ENCODE assay signal across 1 cellular context in the genomic region with DNA sequence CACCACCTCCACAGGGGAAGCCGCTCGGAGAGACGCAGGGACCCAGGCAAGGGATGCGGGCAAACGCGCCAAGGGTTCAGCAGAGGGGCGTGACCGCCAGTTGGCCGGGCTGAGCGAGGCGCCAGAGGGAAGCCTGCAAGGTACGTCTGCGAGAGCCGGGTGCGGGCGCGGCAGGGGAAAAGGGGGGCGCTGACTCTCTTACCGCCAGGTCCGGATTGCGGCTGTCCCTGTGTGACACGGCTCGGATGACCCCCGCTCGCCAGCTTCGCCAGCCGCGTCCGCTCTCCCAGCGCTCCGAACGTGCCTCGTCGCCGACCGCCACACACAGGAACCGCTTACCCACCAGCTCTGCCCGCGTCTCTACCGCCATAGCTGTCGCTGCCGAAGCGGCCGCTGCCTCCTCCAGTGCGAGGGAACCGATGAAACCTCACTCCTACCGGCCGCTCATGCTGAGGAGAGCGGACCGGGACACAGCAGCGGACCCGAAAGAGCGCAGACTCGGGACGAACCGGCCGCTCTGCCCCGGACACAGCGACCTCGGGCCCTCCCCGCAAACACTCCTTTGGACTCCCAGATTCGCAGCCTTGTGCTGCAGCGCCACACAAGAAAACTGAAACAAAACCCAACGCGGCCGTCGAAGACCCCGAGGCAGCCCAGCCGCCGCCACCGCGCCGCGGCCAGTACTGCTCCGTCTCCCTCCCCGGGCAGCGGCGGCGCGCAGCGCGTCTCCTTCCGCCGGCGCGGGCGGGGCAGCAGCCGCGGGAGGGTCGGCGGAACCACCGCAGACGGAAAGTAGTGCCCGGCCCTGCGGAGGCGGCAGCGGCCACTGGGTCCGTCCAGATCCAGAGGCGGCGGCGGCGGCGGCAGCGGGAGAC.
TF ChIP-seq lines count a peak whose summit lies in the region.

A gene with protein sequence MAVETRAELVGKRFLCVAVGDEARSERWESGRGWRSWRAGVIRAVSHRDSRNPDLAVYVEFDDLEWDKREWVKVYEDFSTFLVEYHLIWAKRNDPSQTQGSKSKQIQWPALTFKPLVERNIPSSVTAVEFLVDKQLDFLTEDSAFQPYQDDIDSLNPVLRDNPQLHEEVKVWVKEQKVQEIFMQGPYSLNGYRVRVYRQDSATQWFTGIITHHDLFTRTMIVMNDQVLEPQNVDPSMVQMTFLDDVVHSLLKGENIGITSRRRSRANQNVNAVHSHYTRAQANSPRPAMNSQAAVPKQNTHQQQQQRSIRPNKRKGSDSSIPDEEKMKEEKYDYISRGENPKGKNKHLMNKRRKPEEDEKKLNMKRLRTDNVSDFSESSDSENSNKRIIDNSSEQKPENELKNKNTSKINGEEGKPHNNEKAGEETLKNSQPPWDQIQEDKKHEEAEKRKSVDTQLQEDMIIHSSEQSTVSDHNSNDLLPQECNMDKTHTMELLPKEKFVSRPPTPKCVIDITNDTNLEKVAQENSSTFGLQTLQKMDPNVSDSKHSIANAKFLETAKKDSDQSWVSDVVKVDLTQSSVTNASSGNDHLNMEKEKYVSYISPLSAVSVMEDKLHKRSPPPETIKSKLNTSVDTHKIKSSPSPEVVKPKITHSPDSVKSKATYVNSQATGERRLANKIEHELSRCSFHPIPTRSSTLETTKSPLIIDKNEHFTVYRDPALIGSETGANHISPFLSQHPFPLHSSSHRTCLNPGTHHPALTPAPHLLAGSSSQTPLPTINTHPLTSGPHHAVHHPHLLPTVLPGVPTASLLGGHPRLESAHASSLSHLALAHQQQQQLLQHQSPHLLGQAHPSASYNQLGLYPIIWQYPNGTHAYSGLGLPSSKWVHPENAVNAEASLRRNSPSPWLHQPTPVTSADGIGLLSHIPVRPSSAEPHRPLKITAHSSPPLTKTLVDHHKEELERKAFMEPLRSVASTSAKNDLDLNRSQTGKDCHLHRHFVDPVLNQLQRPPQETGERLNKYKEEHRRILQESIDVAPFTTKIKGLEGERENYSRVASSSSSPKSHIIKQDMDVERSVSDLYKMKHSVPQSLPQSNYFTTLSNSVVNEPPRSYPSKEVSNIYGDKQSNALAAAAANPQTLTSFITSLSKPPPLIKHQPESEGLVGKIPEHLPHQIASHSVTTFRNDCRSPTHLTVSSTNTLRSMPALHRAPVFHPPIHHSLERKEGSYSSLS (N-terminal part only) (minus strand): TSS at position 685 of the 875 bp plus-strand sequence. CDS start 315 bp downstream, at position 370.

TF ChIP-seq in HEK293, 187 proteins besides CTCF, POLR2A, EP300 and RAD21 (continued from another document):
- TF ChIP-seq EGR2 (tag by site-specific recombination; IDR thresholded peaks at IDR 0.05; ENCODE audit: low read depth) (peak; percentile 70), ZNF768 (tag by site-specific recombination; IDR thresholded peaks at IDR 0.05) (peak; percentile 67; the same call in 1 of the 2 replicates), ZNF629 (tag by site-specific recombination; IDR thresholded peaks at IDR 0.05) (no peak), ZNF600 (tag by site-specific recombination; IDR thresholded peaks at IDR 0.05) (peak; percentile 46; the same call in 1 of the 2 replicates), GLIS2 (tag by site-specific recombination; IDR thresholded peaks at IDR 0.05) (peak; percentile 64), ZNF174 (tag by site-specific recombination; IDR thresholded peaks at IDR 0.05) (no peak), ZBTB17 (tag by site-specific recombination; IDR thresholded peaks at IDR 0.05) (peak; percentile 24; the same call in 1 of the 2 replicates), ZNF830 (tag by site-specific recombination; IDR thresholded peaks at IDR 0.05; ENCODE audit: low read depth) (no peak), ZNF292 (tag by site-specific recombination; IDR thresholded peaks at IDR 0.05; ENCODE audit: borderline replicate concordance, low read depth) (no peak), ZNF777 (tag by site-specific recombination; IDR thresholded peaks at IDR 0.05; ENCODE audit: borderline replicate concordance) (no peak), ZNF341 (tag by site-specific recombination; IDR thresholded peaks at IDR 0.05; ENCODE audit: low read depth) (peak; percentile 87), ZNF175 (tag by site-specific recombination; IDR thresholded peaks at IDR 0.05) (no peak), ZNF10 (tag by site-specific recombination; IDR thresholded peaks at IDR 0.05) (peak; percentile 60; the same call in 1 of the 2 replicates)
- TF ChIP-seq, protein P1, sequence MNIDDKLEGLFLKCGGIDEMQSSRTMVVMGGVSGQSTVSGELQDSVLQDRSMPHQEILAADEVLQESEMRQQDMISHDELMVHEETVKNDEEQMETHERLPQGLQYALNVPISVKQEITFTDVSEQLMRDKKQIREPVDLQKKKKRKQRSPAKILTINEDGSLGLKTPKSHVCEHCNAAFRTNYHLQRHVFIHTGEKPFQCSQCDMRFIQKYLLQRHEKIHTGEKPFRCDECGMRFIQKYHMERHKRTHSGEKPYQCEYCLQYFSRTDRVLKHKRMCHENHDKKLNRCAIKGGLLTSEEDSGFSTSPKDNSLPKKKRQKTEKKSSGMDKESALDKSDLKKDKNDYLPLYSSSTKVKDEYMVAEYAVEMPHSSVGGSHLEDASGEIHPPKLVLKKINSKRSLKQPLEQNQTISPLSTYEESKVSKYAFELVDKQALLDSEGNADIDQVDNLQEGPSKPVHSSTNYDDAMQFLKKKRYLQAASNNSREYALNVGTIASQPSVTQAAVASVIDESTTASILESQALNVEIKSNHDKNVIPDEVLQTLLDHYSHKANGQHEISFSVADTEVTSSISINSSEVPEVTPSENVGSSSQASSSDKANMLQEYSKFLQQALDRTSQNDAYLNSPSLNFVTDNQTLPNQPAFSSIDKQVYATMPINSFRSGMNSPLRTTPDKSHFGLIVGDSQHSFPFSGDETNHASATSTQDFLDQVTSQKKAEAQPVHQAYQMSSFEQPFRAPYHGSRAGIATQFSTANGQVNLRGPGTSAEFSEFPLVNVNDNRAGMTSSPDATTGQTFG (tag by site-specific recombination; IDR thresholded peaks at IDR 0.05; ENCODE audit: borderline replicate concordance), result no peak
- TF ChIP-seq, protein P2, sequence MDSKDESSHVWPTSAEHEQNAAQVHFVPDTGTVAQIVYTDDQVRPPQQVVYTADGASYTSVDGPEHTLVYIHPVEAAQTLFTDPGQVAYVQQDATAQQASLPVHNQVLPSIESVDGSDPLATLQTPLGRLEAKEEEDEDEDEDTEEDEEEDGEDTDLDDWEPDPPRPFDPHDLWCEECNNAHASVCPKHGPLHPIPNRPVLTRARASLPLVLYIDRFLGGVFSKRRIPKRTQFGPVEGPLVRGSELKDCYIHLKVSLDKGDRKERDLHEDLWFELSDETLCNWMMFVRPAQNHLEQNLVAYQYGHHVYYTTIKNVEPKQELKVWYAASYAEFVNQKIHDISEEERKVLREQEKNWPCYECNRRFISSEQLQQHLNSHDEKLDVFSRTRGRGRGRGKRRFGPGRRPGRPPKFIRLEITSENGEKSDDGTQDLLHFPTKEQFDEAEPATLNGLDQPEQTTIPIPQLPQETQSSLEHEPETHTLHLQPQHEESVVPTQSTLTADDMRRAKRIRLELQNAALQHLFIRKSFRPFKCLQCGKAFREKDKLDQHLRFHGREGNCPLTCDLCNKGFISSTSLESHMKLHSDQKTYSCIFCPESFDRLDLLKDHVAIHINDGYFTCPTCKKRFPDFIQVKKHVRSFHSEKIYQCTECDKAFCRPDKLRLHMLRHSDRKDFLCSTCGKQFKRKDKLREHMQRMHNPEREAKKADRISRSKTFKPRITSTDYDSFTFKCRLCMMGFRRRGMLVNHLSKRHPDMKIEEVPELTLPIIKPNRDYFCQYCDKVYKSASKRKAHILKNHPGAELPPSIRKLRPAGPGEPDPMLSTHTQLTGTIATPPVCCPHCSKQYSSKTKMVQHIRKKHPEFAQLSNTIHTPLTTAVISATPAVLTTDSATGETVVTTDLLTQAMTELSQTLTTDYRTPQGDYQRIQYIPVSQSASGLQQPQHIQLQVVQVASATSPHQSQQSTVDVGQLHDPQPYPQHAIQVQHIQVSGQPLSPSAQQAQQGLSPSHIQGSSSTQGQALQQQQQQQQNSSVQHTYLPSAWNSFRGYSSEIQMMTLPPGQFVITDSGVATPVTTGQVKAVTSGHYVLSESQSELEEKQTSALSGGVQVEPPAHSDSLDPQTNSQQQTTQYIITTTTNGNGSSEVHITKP (tag by site-specific recombination; IDR thresholded peaks at IDR 0.05), result peak; percentile 90
- TF ChIP-seq, protein P3, sequence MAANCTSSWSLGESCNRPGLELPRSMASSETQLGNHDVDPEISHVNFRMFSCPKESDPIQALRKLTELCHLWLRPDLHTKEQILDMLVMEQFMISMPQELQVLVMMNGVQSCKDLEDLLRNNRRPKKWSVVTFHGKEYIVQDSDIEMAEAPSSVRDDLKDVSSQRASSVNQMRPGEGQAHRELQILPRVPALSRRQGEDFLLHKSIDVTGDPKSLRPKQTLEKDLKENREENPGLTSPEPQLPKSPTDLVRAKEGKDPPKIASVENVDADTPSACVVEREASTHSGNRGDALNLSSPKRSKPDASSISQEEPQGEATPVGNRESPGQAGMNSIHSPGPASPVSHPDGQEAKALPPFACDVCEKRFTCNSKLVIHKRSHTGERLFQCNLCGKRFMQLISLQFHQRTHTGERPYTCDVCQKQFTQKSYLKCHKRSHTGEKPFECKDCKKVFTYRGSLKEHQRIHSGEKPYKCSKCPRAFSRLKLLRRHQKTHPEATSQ (tag by site-specific recombination; IDR thresholded peaks at IDR 0.05), result 0 out of 2 replicates have a peak, but pooled peaks have one; percentile 56
- TF ChIP-seq, protein P4, sequence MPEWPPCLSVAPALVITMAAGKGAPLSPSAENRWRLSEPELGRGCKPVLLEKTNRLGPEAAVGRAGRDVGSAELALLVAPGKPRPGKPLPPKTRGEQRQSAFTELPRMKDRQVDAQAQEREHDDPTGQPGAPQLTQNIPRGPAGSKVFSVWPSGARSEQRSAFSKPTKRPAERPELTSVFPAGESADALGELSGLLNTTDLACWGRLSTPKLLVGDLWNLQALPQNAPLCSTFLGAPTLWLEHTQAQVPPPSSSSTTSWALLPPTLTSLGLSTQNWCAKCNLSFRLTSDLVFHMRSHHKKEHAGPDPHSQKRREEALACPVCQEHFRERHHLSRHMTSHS (tag by site-specific recombination; IDR thresholded peaks at IDR 0.05), result no peak
- TF ChIP-seq, protein P5, sequence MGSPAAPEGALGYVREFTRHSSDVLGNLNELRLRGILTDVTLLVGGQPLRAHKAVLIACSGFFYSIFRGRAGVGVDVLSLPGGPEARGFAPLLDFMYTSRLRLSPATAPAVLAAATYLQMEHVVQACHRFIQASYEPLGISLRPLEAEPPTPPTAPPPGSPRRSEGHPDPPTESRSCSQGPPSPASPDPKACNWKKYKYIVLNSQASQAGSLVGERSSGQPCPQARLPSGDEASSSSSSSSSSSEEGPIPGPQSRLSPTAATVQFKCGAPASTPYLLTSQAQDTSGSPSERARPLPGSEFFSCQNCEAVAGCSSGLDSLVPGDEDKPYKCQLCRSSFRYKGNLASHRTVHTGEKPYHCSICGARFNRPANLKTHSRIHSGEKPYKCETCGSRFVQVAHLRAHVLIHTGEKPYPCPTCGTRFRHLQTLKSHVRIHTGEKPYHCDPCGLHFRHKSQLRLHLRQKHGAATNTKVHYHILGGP (tag by site-specific recombination; IDR thresholded peaks at IDR 0.05), result no peak
- TF ChIP-seq, protein P6, sequence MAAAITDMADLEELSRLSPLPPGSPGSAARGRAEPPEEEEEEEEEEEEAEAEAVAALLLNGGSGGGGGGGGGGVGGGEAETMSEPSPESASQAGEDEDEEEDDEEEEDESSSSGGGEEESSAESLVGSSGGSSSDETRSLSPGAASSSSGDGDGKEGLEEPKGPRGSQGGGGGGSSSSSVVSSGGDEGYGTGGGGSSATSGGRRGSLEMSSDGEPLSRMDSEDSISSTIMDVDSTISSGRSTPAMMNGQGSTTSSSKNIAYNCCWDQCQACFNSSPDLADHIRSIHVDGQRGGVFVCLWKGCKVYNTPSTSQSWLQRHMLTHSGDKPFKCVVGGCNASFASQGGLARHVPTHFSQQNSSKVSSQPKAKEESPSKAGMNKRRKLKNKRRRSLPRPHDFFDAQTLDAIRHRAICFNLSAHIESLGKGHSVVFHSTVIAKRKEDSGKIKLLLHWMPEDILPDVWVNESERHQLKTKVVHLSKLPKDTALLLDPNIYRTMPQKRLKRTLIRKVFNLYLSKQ (tag by site-specific recombination; IDR thresholded peaks at IDR 0.05; ENCODE audit: borderline replicate concordance), result no peak
- TF ChIP-seq, protein P7, sequence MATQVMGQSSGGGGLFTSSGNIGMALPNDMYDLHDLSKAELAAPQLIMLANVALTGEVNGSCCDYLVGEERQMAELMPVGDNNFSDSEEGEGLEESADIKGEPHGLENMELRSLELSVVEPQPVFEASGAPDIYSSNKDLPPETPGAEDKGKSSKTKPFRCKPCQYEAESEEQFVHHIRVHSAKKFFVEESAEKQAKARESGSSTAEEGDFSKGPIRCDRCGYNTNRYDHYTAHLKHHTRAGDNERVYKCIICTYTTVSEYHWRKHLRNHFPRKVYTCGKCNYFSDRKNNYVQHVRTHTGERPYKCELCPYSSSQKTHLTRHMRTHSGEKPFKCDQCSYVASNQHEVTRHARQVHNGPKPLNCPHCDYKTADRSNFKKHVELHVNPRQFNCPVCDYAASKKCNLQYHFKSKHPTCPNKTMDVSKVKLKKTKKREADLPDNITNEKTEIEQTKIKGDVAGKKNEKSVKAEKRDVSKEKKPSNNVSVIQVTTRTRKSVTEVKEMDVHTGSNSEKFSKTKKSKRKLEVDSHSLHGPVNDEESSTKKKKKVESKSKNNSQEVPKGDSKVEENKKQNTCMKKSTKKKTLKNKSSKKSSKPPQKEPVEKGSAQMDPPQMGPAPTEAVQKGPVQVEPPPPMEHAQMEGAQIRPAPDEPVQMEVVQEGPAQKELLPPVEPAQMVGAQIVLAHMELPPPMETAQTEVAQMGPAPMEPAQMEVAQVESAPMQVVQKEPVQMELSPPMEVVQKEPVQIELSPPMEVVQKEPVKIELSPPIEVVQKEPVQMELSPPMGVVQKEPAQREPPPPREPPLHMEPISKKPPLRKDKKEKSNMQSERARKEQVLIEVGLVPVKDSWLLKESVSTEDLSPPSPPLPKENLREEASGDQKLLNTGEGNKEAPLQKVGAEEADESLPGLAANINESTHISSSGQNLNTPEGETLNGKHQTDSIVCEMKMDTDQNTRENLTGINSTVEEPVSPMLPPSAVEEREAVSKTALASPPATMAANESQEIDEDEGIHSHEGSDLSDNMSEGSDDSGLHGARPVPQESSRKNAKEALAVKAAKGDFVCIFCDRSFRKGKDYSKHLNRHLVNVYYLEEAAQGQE (tag by site-specific recombination; IDR thresholded peaks at IDR 0.05), result peak; percentile 37; the same call in 1 of the 2 replicates
